Comparison of ENCODE assay signal across 11 cellular contexts in genomic region chr2:149585317-149585885, GRCh38. TPM values are rescaled to one million over a fixed set of nuclear protein-coding genes. Genes with fewer than 3 reads are reported as not detected.
A peak's percentile ranks its signal among the peaks of the same experiment; 100 is the strongest.
DNase-seq lines count a peak whose midpoint lies in the region; ATAC-seq, FAIRE-seq and TF ChIP-seq lines count a peak whose summit lies in the region.
"Had no signal": no experiment of that assay in that cellular context is flagged by ENCODE, and none has a peak within 500 bp of the region (broad histone marks: within the 10 kb centered on the region; RNA-seq: fewer than 3 reads in every experiment).

No MANE protein-coding gene starts in this region.

- H3K9me3 ChIP-seq in DOHH2 (ENCODE audit: control insufficient read depth, insufficient read depth, low read length), result no peaks in the 10 kb centered on the region
- H3K9me3 ChIP-seq in H1 (ENCODE audit: insufficient read depth in 2 of 2, low read depth in 1 of 2, low read length in 1 of 2), result no peaks in the 10 kb centered on the region
- H3K9me3 ChIP-seq in sigmoid colon, result no peaks in the 10 kb centered on the region

- no peak for ATAC-seq in HG03045 (IDR thresholded peaks at IDR 0.05; ENCODE audit: unreplicated experiment)

- no peaks in the 10 kb centered on the region for H3F3A ChIP-seq in DOHH2 (ENCODE audit: control insufficient read depth, insufficient read depth)

- POLR2A ChIA-PET in H1 (lab: Charles Lee; ENCODE audit: partially characterized antibody) (no interaction called here), GM10248 (lab: Yijun Ruan, JAX) (no interaction called here)

- H3K14ac ChIP-seq in H1 (ENCODE audit: insufficient read length), result no peak overlapping the region

- no peak overlapping the region for H4K8ac ChIP-seq in H1 (ENCODE audit: extremely low read depth, insufficient read depth, low read length)

- H2BK20ac ChIP-seq in H1 (ENCODE audit: low read length), result no peak overlapping the region

- no peak overlapping the region for H4K5ac ChIP-seq in H1 (ENCODE audit: insufficient read length, low read depth, low read length)

- intact Hi-C loops in sigmoid colon (cut with DNase I), result loop anchor here (5.0 to 10.0 kb wide), 2 partner anchors 582 to 941 kb away; partner anchors contain the start of gene EPC2

- no peak overlapping the region for H3K27ac ChIP-seq in DOHH2 (ENCODE audit: low read depth, low read length)
- H3K27ac ChIP-seq in H1 (ENCODE audit: low read depth, low read length), result no peak overlapping the region
- no peak overlapping the region for H3K27ac ChIP-seq in sigmoid colon

- no peak overlapping the region for H2BK5ac ChIP-seq in H1 (ENCODE audit: low read depth, low read length)

- no peak overlapping the region for H2BK15ac ChIP-seq in H1 (ENCODE audit: low read length)

- peaks cover 2% of the 10 kb centered on the region; the same call in 1 of the 2 replicates for H3K23me2 ChIP-seq in H1 (ENCODE audit: low read depth, low read length)

- H3K4me3 Mint-ChIP-seq in nephron progenitor cell, result peak overlapping the region; percentile 97

- FAIRE-seq in H1 (lab: Jason Lieb, UNC), result no peak

- H3K4me1 Mint-ChIP-seq in nephron progenitor cell, result peaks cover 46% of the 10 kb centered on the region

- H3K4ac ChIP-seq in H1 (replicated peaks; ENCODE audit: insufficient read length, low read depth, low read length), result no peak overlapping the region

- CTCF ChIA-PET in H1 (lab: Charles Lee; ENCODE audit: partially characterized antibody) (interaction anchor here (0.8 kb wide), 1 partner anchor 24 kb away, joined by 3 read pairs; no protein-coding TSS in a partner anchor), GM10248 (lab: Yijun Ruan, JAX) (interaction anchor here (0.6 to 3.5 kb wide), 3 partner anchors 9 to 16 kb away, joined by 3 to 15 read pairs (median 3); no protein-coding TSS in a partner anchor)

- no peak for TF ChIP-seq EP300 in H1 (IDR thresholded peaks at IDR 0.05; ENCODE audit: borderline replicate concordance in 1 of 2, low read depth in 2 of 2, low read length in 2 of 2)
- TF ChIP-seq EP300 in sigmoid colon (IDR thresholded peaks at IDR 0.05), result no peak

- H3K27me3 ChIP-seq in DOHH2 (ENCODE audit: control insufficient read depth, low read length) (no peaks in the 10 kb centered on the region), H1 (replicated peaks in 1 of 4; ENCODE audit: control insufficient read depth in 3 of 4, extremely low read depth in 1 of 4, insufficient read depth in 3 of 4, low read length in 3 of 4) (no peaks in the 10 kb centered on the region), sigmoid colon (no peaks in the 10 kb centered on the region)

- no peak overlapping the region for H3K23ac ChIP-seq in H1 (ENCODE audit: insufficient read length)

- peaks cover 13% of the 10 kb centered on the region for H3K27me3 Mint-ChIP-seq in nephron progenitor cell (ENCODE audit: low read depth, poor library complexity)

- TF ChIP-seq POLR2A in H1 (IDR thresholded peaks at IDR 0.05; ENCODE audit: control extremely low read depth in 1 of 2, low read depth in 2 of 2, low read length in 2 of 2), result no peak
- no peak for TF ChIP-seq POLR2A in sigmoid colon (IDR thresholded peaks at IDR 0.05)

- H3K9ac ChIP-seq in H1 (replicated peaks in 1 of 4; ENCODE audit: extremely low read depth in 1 of 4, low read depth in 3 of 4, low read length in 3 of 4), result no peak overlapping the region

- TF ChIP-seq RAD21 in H1 (IDR thresholded peaks at IDR 0.05 in 1 of 2, conservative IDR thresholded peaks at IDR 0.05 in 1 of 2; ENCODE audit: low read depth in 2 of 2, low read length in 2 of 2), result no peak

- H3K79me2 ChIP-seq in DOHH2 (ENCODE audit: control insufficient read depth, low read length) (peaks cover 62% of the 10 kb centered on the region), H1 (ENCODE audit: control insufficient read depth in 1 of 2, insufficient read depth in 2 of 2, low read length in 2 of 2) (peaks cover 4 to 51% of the 10 kb centered on the region in 2 experiments)

- peaks cover 34% of the 10 kb centered on the region for H3K4me1 ChIP-seq in DOHH2 (ENCODE audit: control insufficient read depth, low read length)
- H3K4me1 ChIP-seq in H1 (replicated peaks in 1 of 4; ENCODE audit: control insufficient read depth in 3 of 4, insufficient read depth in 4 of 4, low read length in 3 of 4), result peaks cover 0 to 4% (median 0%) of the 10 kb centered on the region in 4 experiments; a peak in 2 of 7 replicates
- H3K4me1 ChIP-seq in sigmoid colon, result peaks cover 0 to 42% (median 27%) of the 10 kb centered on the region in 4 donors

- no peak overlapping the region for H3K18ac ChIP-seq in H1 (ENCODE audit: extremely low read depth, low read length)

- H3K4me3 ChIP-seq in DOHH2 (ENCODE audit: low read length) (peak overlapping the region; percentile 100), H1 (ENCODE audit: extremely low read depth in 1 of 4, insufficient read depth in 2 of 4, low read depth in 3 of 4, low read length in 4 of 4) (peak overlapping the region in 1 of 4 experiments; percentile 87; a peak in 2 of 8 replicates), sigmoid colon (peak overlapping the region in 2 of 4 donors; percentile 75)

- TF ChIP-seq CTCF in DOHH2 (IDR thresholded peaks at IDR 0.05; ENCODE audit: low read depth, low read length, poor library complexity, severe bottlenecking) (no peak), H1 (IDR thresholded peaks at IDR 0.05; ENCODE audit: control extremely low read depth in 1 of 3, insufficient read depth in 1 of 3, low read depth in 1 of 3, low read length in 3 of 3) (no peak), nephron progenitor cell (IDR thresholded peaks at IDR 0.05) (no peak), sigmoid colon (IDR thresholded peaks at IDR 0.05) (no peak), GM10248 (IDR thresholded peaks at IDR 0.05; ENCODE audit: control extremely low read depth, extremely low read depth, low read depth, missing control alignments) (no peak)

- peak; percentile 1 for DNase-seq in NCI-H69 (lab: John Stamatoyannopoulos, UW)
- no peak for DNase-seq in H1 (ENCODE audit: low read depth in 1 of 2, low spot score in 2 of 2)
- DNase-seq in nephron progenitor cell, result no peak
- no peak for DNase-seq in COLO668 (lab: John Stamatoyannopoulos, UW; ENCODE audit: unreplicated experiment)
- no peak for DNase-seq in sigmoid colon
- no peak for DNase-seq in GM10248 (ENCODE audit: extremely low spot score)
- DNase-seq: activated B cell treated with CpG ODN at 0.5 μM for 24 hours; effector CD8-positive, alpha-beta T cell; NCI-H2029 had no signal

- H4K20me1 ChIP-seq in DOHH2 (ENCODE audit: control insufficient read depth, insufficient read depth, low read depth, low read length) (no peaks in the 10 kb centered on the region), H1 (replicated peaks in 1 of 2; ENCODE audit: control insufficient read depth in 1 of 2, insufficient read depth in 2 of 2, low read length in 2 of 2) (no peaks in the 10 kb centered on the region)

- WGBS in H1 (ENCODE audit: extremely low coverage in 1 of 2, insufficient coverage in 1 of 2, insufficient read length in 1 of 2, insufficient replicate concordance in 2 of 2, low coverage in 1 of 2, low lambda C conversion rate in 2 of 2, missing lambda C conversion rate in 1 of 2), 2 experiments, result 91% methylated on average over 2 of the region's 2 CpGs; no CpG with 5 or more reads in 1 of the 2 experiments
- 90 to 93% methylated on average over 2 of the region's 2 CpGs for WGBS in sigmoid colon, 2 donors

- no peak overlapping the region for H3K56ac ChIP-seq in H1 (replicated peaks; ENCODE audit: insufficient read length, low read depth, low read length)

- no peak overlapping the region for H2AK5ac ChIP-seq in H1 (ENCODE audit: low read depth, low read length)

- no peak overlapping the region for H4K91ac ChIP-seq in H1 (replicated peaks; ENCODE audit: insufficient read length, low read length)

- no peaks in the 10 kb centered on the region for H3K9me3 Mint-ChIP-seq in nephron progenitor cell
- H3K9me3 Mint-ChIP-seq: activated B cell treated with CpG ODN at 0.5 μM for 24 hours had no signal

- no peak overlapping the region for H2BK12ac ChIP-seq in H1 (ENCODE audit: low read depth, low read length)

- no peak overlapping the region for H3K27ac Mint-ChIP-seq in nephron progenitor cell

- H3K36me3 Mint-ChIP-seq in nephron progenitor cell (ENCODE audit: low read depth), result peaks cover 34% of the 10 kb centered on the region

- H3K9me2 ChIP-seq in DOHH2 (replicated peaks; ENCODE audit: control insufficient read depth, low read length), result no peaks in the 10 kb centered on the region

- H3K4me2 ChIP-seq in DOHH2 (ENCODE audit: low read length) (peak overlapping the region; percentile 84), H1 (ENCODE audit: insufficient read depth in 1 of 2, low read depth in 2 of 2, low read length in 2 of 2) (peak overlapping the region; percentile 41 to 73; a peak in 2 of 4 replicates)

- no peak overlapping the region for H2AFZ ChIP-seq in H1 (ENCODE audit: low read length)

- no peaks in the 10 kb centered on the region for H3K79me1 ChIP-seq in H1 (ENCODE audit: low read depth, low read length)

- H3K36me3 ChIP-seq in DOHH2 (ENCODE audit: control insufficient read depth, low read length) (peaks cover 68% of the 10 kb centered on the region), H1 (ENCODE audit: control insufficient read depth in 2 of 4, insufficient read depth in 4 of 4, low read length in 3 of 4) (peaks cover 7 to 43% (median 11%) of the 10 kb centered on the region in 4 experiments), sigmoid colon (peaks cover 4 to 33% (median 8%) of the 10 kb centered on the region in 4 donors)

- H2BK120ac ChIP-seq in H1 (replicated peaks; ENCODE audit: low read depth, low read length), result no peak overlapping the region

TF ChIP-seq in H1, 55 proteins besides CTCF, POLR2A, EP300 and RAD21 (continues in another document):
- TF ChIP-seq CHD2 (IDR thresholded peaks at IDR 0.05; ENCODE audit: low read length) (no peak), YY1 (IDR thresholded peaks at IDR 0.05; ENCODE audit: low read depth, low read length) (no peak), CBX8 (IDR thresholded peaks at IDR 0.05; ENCODE audit: borderline replicate concordance, low read depth, low read length) (no peak), GABPA (IDR thresholded peaks at IDR 0.05; ENCODE audit: borderline replicate concordance, insufficient read depth, low read length) (no peak), EZH2 (IDR thresholded peaks at IDR 0.05; ENCODE audit: low read depth, low read length, severe bottlenecking) (no peak), BRCA1 (IDR thresholded peaks at IDR 0.05; ENCODE audit: low read depth, low read length) (no peak)

RNA-seq across cellular contexts. Expression of gene MMADHC, which starts 2.2 kb away (rescaled TPM):
- 123 and 130 TPM in 2 replicates for total RNA-seq in H1 (2021; fragmentation: NEBNext Ultra II Directional; extraction: Animal tissue kit (Norgen Biotek cat#: 25700))
- polyA plus RNA-seq in H1 (2011; rRNA removed) (32.4 and 61.1 TPM in 2 replicates), sigmoid colon (100 to 1,000 TPM in 2 of 3 donors, 10 to 100 TPM in 1; 71.6 to 175 (median 127) TPM)
- polyA plus RNA-seq in H1 (2011; cell fraction: cytosol; rRNA removed), result 82.2 TPM
- polyA plus RNA-seq in H1 (2011; cell fraction: nucleus; rRNA removed), result 27.1 TPM
- 87.5 to 131 TPM (median 98.6 TPM) in 4 replicates for polyA plus RNA-seq in H1 (2012, experiment 1 of 2)
- 36.1 TPM for polyA plus RNA-seq in H1 (2012, experiment 2 of 2)
- polyA plus RNA-seq in H1 (2013, experiment 1 of 2), result 70.9 TPM
- polyA plus RNA-seq in H1 (2013, experiment 2 of 2), result 73.9 TPM
- 97.3 and 125 TPM in 2 replicates for polyA minus RNA-seq in H1 (2011; rRNA and poly(A)+ RNA removed)
- polyA minus RNA-seq in H1 (2011; cell fraction: cytosol; rRNA and poly(A)+ RNA removed), result 50.3 TPM
- polyA minus RNA-seq in H1 (2011; cell fraction: nucleus; rRNA and poly(A)+ RNA removed), result 39.3 TPM
- total RNA-seq in sigmoid colon, result 100 to 1,000 TPM in 3 of 4 donors, 10 to 100 TPM in 1; 77.8 to 172 (median 138) TPM
